1 cellular context compared by ENCODE assay signal in the genomic region with DNA sequence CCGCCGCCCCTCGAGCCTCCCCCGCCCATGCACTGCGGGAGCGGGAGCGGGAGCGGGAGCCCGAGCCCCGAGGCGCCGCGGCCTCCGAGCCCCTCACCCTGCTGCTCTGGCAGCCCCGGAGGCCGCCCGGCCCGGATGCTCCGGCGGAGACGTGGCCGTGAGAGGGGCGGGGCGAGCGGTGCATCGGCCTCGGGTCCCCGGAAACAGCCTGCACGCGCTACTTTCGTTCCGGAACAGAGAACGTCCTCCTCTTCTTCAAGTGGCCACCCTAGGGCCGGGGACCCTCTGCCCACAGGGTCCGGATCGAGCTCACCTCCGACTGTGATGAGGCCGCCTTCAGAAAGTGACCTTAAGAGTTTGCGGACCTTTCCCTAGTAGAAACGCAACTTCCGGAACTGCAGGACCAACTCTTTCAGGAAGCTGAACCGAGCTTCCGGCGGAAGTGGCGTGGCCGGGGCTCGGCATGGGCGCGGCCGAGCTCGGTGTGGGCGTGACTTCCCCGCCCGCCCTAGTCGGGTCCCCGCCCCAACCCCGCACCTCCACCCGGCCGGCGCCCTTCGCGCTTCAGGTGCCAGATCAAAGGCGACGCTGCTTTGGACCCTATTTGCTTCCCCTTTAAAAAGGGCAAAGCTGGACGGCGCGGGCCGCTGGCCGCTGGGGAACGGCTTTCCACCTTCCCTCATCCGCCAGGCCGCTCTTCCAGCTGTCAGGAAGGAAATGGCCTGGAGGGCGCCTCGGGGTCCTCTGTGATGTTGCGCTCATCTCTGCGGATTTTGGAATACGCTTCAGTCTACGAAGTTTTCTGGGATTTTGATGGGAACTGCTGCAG.
TF ChIP-seq lines count a peak whose summit lies in the region.

A gene with protein sequence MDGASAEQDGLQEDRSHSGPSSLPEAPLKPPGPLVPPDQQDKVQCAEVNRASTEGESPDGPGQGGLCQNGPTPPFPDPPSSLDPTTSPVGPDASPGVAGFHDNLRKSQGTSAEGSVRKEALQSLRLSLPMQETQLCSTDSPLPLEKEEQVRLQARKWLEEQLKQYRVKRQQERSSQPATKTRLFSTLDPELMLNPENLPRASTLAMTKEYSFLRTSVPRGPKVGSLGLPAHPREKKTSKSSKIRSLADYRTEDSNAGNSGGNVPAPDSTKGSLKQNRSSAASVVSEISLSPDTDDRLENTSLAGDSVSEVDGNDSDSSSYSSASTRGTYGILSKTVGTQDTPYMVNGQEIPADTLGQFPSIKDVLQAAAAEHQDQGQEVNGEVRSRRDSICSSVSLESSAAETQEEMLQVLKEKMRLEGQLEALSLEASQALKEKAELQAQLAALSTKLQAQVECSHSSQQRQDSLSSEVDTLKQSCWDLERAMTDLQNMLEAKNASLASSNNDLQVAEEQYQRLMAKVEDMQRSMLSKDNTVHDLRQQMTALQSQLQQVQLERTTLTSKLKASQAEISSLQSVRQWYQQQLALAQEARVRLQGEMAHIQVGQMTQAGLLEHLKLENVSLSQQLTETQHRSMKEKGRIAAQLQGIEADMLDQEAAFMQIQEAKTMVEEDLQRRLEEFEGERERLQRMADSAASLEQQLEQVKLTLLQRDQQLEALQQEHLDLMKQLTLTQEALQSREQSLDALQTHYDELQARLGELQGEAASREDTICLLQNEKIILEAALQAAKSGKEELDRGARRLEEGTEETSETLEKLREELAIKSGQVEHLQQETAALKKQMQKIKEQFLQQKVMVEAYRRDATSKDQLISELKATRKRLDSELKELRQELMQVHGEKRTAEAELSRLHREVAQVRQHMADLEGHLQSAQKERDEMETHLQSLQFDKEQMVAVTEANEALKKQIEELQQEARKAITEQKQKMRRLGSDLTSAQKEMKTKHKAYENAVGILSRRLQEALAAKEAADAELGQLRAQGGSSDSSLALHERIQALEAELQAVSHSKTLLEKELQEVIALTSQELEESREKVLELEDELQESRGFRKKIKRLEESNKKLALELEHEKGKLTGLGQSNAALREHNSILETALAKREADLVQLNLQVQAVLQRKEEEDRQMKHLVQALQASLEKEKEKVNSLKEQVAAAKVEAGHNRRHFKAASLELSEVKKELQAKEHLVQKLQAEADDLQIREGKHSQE (N-terminal part only) (minus strand): TSS at position 164 of the 829 bp plus-strand sequence. CDS start 6,741 bp downstream, outside the sequence.

TF ChIP-seq in GM12878, 131 proteins besides CTCF, POLR2A, EP300 and RAD21 (continued from another document and continues in another):
- no peak for TF ChIP-seq SUPT20H (IDR thresholded peaks at IDR 0.05; ENCODE audit: borderline replicate concordance, control insufficient read depth, low read depth, low read length)
- TF ChIP-seq STAT3 (IDR thresholded peaks at IDR 0.05; ENCODE audit: low read depth, low read length): no peak
- no peak for TF ChIP-seq EGR1 (IDR thresholded peaks at IDR 0.05; ENCODE audit: borderline replicate concordance in 1 of 2, low read depth in 2 of 2, low read length in 2 of 2)
- no peak for TF ChIP-seq CHD1 (IDR thresholded peaks at IDR 0.05; ENCODE audit: low read depth, low read length)
- TF ChIP-seq NRF1 (conservative IDR thresholded peaks at IDR 0.05; ENCODE audit: low read depth, low read length): no peak
- no peak; the same call in 1 of the 2 replicates for TF ChIP-seq SIN3A (IDR thresholded peaks at IDR 0.05; ENCODE audit: low read depth, low read length)
- TF ChIP-seq NFIC (IDR thresholded peaks at IDR 0.05; ENCODE audit: low read depth, low read length): no peak
- no peak for TF ChIP-seq SUZ12 (IDR thresholded peaks at IDR 0.05; ENCODE audit: unreplicated experiment)
- TF ChIP-seq BHLHE40 (IDR thresholded peaks at IDR 0.05; ENCODE audit: borderline replicate concordance in 1 of 2, low read depth in 2 of 2, low read length in 1 of 2): peak in 1 of 2 experiments; percentile 34; a peak in 1 of 4 replicates
- TF ChIP-seq, protein P1, sequence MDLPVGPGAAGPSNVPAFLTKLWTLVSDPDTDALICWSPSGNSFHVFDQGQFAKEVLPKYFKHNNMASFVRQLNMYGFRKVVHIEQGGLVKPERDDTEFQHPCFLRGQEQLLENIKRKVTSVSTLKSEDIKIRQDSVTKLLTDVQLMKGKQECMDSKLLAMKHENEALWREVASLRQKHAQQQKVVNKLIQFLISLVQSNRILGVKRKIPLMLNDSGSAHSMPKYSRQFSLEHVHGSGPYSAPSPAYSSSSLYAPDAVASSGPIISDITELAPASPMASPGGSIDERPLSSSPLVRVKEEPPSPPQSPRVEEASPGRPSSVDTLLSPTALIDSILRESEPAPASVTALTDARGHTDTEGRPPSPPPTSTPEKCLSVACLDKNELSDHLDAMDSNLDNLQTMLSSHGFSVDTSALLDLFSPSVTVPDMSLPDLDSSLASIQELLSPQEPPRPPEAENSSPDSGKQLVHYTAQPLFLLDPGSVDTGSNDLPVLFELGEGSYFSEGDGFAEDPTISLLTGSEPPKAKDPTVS (IDR thresholded peaks at IDR 0.05; ENCODE audit: low read depth, low read length): no peak; the same call in 1 of the 2 replicates
- TF ChIP-seq MEF2A (IDR thresholded peaks at IDR 0.05; ENCODE audit: insufficient read depth, low read depth, low read length): no peak
- TF ChIP-seq BRCA1 (IDR thresholded peaks at IDR 0.05; ENCODE audit: low read depth, low read length): no peak
- TF ChIP-seq SMAD1 (IDR thresholded peaks at IDR 0.05; ENCODE audit: low read depth, partially characterized antibody): no peak
- TF ChIP-seq ETV6 (conservative IDR thresholded peaks at IDR 0.05 in 1 of 2, IDR thresholded peaks at IDR 0.05 in 1 of 2; ENCODE audit: borderline replicate concordance in 1 of 2, low read depth in 1 of 2): peak in 1 of 2 experiments; percentile 20; a peak in 1 of 4 replicates
- peak; percentile 70 for TF ChIP-seq ZZZ3 (IDR thresholded peaks at IDR 0.05; ENCODE audit: control insufficient read depth, insufficient read length, low read depth)
- TF ChIP-seq CHD4 (IDR thresholded peaks at IDR 0.05): no peak
- TF ChIP-seq, protein P2, sequence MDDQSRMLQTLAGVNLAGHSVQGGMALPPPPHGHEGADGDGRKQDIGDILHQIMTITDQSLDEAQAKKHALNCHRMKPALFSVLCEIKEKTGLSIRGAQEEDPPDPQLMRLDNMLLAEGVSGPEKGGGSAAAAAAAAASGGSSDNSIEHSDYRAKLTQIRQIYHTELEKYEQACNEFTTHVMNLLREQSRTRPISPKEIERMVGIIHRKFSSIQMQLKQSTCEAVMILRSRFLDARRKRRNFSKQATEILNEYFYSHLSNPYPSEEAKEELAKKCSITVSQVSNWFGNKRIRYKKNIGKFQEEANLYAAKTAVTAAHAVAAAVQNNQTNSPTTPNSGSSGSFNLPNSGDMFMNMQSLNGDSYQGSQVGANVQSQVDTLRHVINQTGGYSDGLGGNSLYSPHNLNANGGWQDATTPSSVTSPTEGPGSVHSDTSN (IDR thresholded peaks at IDR 0.05; ENCODE audit: insufficient replicate concordance, low read depth, low read length): no peak
- TF ChIP-seq, protein P3, sequence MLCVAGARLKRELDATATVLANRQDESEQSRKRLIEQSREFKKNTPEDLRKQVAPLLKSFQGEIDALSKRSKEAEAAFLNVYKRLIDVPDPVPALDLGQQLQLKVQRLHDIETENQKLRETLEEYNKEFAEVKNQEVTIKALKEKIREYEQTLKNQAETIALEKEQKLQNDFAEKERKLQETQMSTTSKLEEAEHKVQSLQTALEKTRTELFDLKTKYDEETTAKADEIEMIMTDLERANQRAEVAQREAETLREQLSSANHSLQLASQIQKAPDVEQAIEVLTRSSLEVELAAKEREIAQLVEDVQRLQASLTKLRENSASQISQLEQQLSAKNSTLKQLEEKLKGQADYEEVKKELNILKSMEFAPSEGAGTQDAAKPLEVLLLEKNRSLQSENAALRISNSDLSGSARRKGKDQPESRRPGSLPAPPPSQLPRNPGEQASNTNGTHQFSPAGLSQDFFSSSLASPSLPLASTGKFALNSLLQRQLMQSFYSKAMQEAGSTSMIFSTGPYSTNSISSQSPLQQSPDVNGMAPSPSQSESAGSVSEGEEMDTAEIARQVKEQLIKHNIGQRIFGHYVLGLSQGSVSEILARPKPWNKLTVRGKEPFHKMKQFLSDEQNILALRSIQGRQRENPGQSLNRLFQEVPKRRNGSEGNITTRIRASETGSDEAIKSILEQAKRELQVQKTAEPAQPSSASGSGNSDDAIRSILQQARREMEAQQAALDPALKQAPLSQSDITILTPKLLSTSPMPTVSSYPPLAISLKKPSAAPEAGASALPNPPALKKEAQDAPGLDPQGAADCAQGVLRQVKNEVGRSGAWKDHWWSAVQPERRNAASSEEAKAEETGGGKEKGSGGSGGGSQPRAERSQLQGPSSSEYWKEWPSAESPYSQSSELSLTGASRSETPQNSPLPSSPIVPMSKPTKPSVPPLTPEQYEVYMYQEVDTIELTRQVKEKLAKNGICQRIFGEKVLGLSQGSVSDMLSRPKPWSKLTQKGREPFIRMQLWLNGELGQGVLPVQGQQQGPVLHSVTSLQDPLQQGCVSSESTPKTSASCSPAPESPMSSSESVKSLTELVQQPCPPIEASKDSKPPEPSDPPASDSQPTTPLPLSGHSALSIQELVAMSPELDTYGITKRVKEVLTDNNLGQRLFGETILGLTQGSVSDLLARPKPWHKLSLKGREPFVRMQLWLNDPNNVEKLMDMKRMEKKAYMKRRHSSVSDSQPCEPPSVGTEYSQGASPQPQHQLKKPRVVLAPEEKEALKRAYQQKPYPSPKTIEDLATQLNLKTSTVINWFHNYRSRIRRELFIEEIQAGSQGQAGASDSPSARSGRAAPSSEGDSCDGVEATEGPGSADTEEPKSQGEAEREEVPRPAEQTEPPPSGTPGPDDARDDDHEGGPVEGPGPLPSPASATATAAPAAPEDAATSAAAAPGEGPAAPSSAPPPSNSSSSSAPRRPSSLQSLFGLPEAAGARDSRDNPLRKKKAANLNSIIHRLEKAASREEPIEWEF (IDR thresholded peaks at IDR 0.05; ENCODE audit: insufficient replicate concordance, low read depth, low read length): no peak
- TF ChIP-seq CEBPB (IDR thresholded peaks at IDR 0.05; ENCODE audit: borderline replicate concordance in 1 of 2, low read depth in 2 of 2, low read length in 2 of 2): no peak
- TF ChIP-seq, protein P4, sequence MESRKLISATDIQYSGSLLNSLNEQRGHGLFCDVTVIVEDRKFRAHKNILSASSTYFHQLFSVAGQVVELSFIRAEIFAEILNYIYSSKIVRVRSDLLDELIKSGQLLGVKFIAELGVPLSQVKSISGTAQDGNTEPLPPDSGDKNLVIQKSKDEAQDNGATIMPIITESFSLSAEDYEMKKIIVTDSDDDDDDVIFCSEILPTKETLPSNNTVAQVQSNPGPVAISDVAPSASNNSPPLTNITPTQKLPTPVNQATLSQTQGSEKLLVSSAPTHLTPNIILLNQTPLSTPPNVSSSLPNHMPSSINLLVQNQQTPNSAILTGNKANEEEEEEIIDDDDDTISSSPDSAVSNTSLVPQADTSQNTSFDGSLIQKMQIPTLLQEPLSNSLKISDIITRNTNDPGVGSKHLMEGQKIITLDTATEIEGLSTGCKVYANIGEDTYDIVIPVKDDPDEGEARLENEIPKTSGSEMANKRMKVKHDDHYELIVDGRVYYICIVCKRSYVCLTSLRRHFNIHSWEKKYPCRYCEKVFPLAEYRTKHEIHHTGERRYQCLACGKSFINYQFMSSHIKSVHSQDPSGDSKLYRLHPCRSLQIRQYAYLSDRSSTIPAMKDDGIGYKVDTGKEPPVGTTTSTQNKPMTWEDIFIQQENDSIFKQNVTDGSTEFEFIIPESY (IDR thresholded peaks at IDR 0.05): no peak
- peak; percentile 79; the same call in 1 of the 2 replicates for TF ChIP-seq GATAD2B (conservative IDR thresholded peaks at IDR 0.05; ENCODE audit: low read depth)
- peak; percentile 88 for TF ChIP-seq HCFC1 (IDR thresholded peaks at IDR 0.05; ENCODE audit: low read length)
- peak; percentile 97 for TF ChIP-seq IKZF1 (conservative IDR thresholded peaks at IDR 0.05)
- TF ChIP-seq RFX5 (IDR thresholded peaks at IDR 0.05; ENCODE audit: low read depth, low read length): no peak
- TF ChIP-seq, protein P5, sequence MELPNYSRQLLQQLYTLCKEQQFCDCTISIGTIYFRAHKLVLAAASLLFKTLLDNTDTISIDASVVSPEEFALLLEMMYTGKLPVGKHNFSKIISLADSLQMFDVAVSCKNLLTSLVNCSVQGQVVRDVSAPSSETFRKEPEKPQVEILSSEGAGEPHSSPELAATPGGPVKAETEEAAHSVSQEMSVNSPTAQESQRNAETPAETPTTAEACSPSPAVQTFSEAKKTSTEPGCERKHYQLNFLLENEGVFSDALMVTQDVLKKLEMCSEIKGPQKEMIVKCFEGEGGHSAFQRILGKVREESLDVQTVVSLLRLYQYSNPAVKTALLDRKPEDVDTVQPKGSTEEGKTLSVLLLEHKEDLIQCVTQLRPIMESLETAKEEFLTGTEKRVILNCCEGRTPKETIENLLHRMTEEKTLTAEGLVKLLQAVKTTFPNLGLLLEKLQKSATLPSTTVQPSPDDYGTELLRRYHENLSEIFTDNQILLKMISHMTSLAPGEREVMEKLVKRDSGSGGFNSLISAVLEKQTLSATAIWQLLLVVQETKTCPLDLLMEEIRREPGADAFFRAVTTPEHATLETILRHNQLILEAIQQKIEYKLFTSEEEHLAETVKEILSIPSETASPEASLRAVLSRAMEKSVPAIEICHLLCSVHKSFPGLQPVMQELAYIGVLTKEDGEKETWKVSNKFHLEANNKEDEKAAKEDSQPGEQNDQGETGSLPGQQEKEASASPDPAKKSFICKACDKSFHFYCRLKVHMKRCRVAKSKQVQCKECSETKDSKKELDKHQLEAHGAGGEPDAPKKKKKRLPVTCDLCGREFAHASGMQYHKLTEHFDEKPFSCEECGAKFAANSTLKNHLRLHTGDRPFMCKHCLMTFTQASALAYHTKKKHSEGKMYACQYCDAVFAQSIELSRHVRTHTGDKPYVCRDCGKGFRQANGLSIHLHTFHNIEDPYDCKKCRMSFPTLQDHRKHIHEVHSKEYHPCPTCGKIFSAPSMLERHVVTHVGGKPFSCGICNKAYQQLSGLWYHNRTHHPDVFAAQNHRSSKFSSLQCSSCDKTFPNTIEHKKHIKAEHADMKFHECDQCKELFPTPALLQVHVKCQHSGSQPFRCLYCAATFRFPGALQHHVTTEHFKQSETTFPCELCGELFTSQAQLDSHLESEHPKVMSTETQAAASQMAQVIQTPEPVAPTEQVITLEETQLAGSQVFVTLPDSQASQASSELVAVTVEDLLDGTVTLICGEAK (IDR thresholded peaks at IDR 0.05; ENCODE audit: borderline replicate concordance): peak; percentile 100
- peak; percentile 84 for TF ChIP-seq CREM (IDR thresholded peaks at IDR 0.05; ENCODE audit: low read depth)
- peak; percentile 59 for TF ChIP-seq SREBF2 (IDR thresholded peaks at IDR 0.05; ENCODE audit: low read length)
- TF ChIP-seq, protein P6, sequence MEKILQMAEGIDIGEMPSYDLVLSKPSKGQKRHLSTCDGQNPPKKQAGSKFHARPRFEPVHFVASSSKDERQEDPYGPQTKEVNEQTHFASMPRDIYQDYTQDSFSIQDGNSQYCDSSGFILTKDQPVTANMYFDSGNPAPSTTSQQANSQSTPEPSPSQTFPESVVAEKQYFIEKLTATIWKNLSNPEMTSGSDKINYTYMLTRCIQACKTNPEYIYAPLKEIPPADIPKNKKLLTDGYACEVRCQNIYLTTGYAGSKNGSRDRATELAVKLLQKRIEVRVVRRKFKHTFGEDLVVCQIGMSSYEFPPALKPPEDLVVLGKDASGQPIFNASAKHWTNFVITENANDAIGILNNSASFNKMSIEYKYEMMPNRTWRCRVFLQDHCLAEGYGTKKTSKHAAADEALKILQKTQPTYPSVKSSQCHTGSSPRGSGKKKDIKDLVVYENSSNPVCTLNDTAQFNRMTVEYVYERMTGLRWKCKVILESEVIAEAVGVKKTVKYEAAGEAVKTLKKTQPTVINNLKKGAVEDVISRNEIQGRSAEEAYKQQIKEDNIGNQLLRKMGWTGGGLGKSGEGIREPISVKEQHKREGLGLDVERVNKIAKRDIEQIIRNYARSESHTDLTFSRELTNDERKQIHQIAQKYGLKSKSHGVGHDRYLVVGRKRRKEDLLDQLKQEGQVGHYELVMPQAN (conservative IDR thresholded peaks at IDR 0.05): no peak; the same call in 1 of the 2 replicates
- no peak for TF ChIP-seq HDAC2 (IDR thresholded peaks at IDR 0.05)
